ENCODE assay signal across 2 cellular contexts in genomic region chr16:83365166-83365565, GRCh38.
TF ChIP-seq lines count a peak whose summit lies in the region.

No MANE protein-coding gene starts in this region.

TF ChIP-seq in SK-N-SH, 30 proteins besides CTCF, POLR2A, EP300 and RAD21 (continued from another document):
- 0 out of 2 replicates have a peak, but pooled peaks have one; percentile 29 for TF ChIP-seq FOSL2 (IDR thresholded peaks at IDR 0.05; ENCODE audit: borderline replicate concordance, low read depth)
- TF ChIP-seq, protein P1, sequence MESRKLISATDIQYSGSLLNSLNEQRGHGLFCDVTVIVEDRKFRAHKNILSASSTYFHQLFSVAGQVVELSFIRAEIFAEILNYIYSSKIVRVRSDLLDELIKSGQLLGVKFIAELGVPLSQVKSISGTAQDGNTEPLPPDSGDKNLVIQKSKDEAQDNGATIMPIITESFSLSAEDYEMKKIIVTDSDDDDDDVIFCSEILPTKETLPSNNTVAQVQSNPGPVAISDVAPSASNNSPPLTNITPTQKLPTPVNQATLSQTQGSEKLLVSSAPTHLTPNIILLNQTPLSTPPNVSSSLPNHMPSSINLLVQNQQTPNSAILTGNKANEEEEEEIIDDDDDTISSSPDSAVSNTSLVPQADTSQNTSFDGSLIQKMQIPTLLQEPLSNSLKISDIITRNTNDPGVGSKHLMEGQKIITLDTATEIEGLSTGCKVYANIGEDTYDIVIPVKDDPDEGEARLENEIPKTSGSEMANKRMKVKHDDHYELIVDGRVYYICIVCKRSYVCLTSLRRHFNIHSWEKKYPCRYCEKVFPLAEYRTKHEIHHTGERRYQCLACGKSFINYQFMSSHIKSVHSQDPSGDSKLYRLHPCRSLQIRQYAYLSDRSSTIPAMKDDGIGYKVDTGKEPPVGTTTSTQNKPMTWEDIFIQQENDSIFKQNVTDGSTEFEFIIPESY (IDR thresholded peaks at IDR 0.05; ENCODE audit: borderline replicate concordance, low read depth): no peak

TF ChIP-seq in SK-N-SH treated with all-trans-retinoic acid at 6 μM for 48 hours, 23 proteins besides CTCF, POLR2A, EP300 and RAD21 (continued from another document):
- TF ChIP-seq TSHZ2 (CRISPR knock-in tag; IDR thresholded peaks at IDR 0.05) (no peak), ZFP30 (CRISPR knock-in tag; IDR thresholded peaks at IDR 0.05) (no peak), ISL1 (CRISPR knock-in tag; IDR thresholded peaks at IDR 0.05) (no peak)
- TF ChIP-seq, protein P2, sequence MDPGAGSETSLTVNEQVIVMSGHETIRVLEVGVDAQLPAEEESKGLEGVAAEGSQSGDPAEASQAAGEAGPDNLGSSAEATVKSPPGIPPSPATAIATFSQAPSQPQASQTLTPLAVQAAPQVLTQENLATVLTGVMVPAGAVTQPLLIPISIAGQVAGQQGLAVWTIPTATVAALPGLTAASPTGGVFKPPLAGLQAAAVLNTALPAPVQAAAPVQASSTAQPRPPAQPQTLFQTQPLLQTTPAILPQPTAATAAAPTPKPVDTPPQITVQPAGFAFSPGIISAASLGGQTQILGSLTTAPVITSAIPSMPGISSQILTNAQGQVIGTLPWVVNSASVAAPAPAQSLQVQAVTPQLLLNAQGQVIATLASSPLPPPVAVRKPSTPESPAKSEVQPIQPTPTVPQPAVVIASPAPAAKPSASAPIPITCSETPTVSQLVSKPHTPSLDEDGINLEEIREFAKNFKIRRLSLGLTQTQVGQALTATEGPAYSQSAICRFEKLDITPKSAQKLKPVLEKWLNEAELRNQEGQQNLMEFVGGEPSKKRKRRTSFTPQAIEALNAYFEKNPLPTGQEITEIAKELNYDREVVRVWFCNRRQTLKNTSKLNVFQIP (CRISPR knock-in tag; IDR thresholded peaks at IDR 0.05; ENCODE audit: borderline replicate concordance, low read depth): no peak
